ENCODE assay signal across 10 cellular contexts in genomic region chr11:57406337-57406904, GRCh38. TPM values are rescaled to one million over a fixed set of nuclear protein-coding genes. Genes with fewer than 3 reads are reported as not detected.
DNase-seq lines count a peak whose midpoint lies in the region; ATAC-seq, FAIRE-seq and TF ChIP-seq lines count a peak whose summit lies in the region.
"Had no signal": no experiment of that assay in that cellular context is flagged by ENCODE, and none has a peak within 500 bp of the region (broad histone marks: within the 10 kb centered on the region; RNA-seq: fewer than 3 reads in every experiment).

No MANE protein-coding gene starts in this region.

- intact Hi-C loops in kidney (cut with DNase I) = no loop called here

- no peaks in the 10 kb centered on the region for H3K9me3 ChIP-seq in kidney (ENCODE audit: control insufficient read depth in 1 of 2, low read length in 2 of 2)

- no peaks in the 10 kb centered on the region for H3K4me1 ChIP-seq in kidney (ENCODE audit: control insufficient read depth in 1 of 2, insufficient read depth in 1 of 2, low read depth in 1 of 2, low read length in 2 of 2)

- FAIRE-seq in frontal cortex (lab: Jason Lieb, UNC) (no peak), kidney (lab: Jason Lieb, UNC) (no peak)

- TF ChIP-seq CTCF in kidney (IDR thresholded peaks at IDR 0.05; ENCODE audit: borderline replicate concordance, extremely low read depth, insufficient read depth) = no peak

- ATAC-seq in HG03095 (IDR thresholded peaks at IDR 0.05; ENCODE audit: unreplicated experiment) = peak; percentile 77

- DNase-seq in activated effector memory CD4-positive, alpha-beta T cell treated with anti-CD3 and anti-CD28 coated beads, Interleukin-2, amount 50 U/mL, for 16 hours = peak; percentile 73
- no peak for DNase-seq in activated effector memory CD4-positive, alpha-beta T cell treated with Interleukin-2 at 50 U/mL for 16 hours
- peak; percentile 46 to 60 for DNase-seq in activated CD4-positive, alpha-beta T cell treated with anti-CD3 and anti-CD28 coated beads, Interleukin-2, amount 50 U/mL, for 48 hours
- peak; percentile 27 for DNase-seq in iris pigment epithelial cell (ENCODE audit: low read depth)
- no peak for DNase-seq in NCI-H1105 treated with DMSO at 0.1 percent for 48 hours (lab: John Stamatoyannopoulos, UW)
- no peak for DNase-seq in frontal cortex (ENCODE audit: low spot score in 2 of 2)
- no peak for DNase-seq in kidney
- DNase-seq: naive B cell had no signal

- H3K4me3 ChIP-seq in kidney (ENCODE audit: low read length in 2 of 2) = no peak overlapping the region

- H3K27ac ChIP-seq in kidney (ENCODE audit: low read depth in 2 of 2, low read length in 2 of 2) = no peak overlapping the region
- H3K27ac ChIP-seq: C4-2B had no signal

- H3K36me3 ChIP-seq in kidney (ENCODE audit: control insufficient read depth in 1 of 2, insufficient read depth in 2 of 2, low read length in 2 of 2) = no peaks in the 10 kb centered on the region

- H3K9ac ChIP-seq in kidney (ENCODE audit: low read length in 2 of 2) = no peak overlapping the region

RNA-seq across cellular contexts. Expression of gene PRG2, which starts 16.0 kb away (rescaled TPM):
- total RNA-seq in frontal cortex (not detected), kidney (0.22 TPM)
- not detected for polyA plus RNA-seq in kidney (ENCODE audit: insufficient read depth, low read depth, low replicate concordance)

RNA-seq across cellular contexts. Expression of gene SLC43A3, which starts 20.5 kb away (rescaled TPM):
- total RNA-seq in frontal cortex (4.1 TPM), kidney (39.8 TPM)
- polyA plus RNA-seq in kidney (ENCODE audit: insufficient read depth, low read depth, low replicate concordance) = 6.0 TPM

RNA-seq across cellular contexts. Expression of gene PRG3, which starts 25.5 kb away (rescaled TPM):
- total RNA-seq in frontal cortex (not detected), kidney (not detected)
- polyA plus RNA-seq in kidney (ENCODE audit: insufficient read depth, low read depth, low replicate concordance) = not detected

RNA-seq across cellular contexts. Expression of gene RTN4RL2, which starts 53.9 kb away (rescaled TPM):
- 0.41 TPM for total RNA-seq in frontal cortex
- total RNA-seq in kidney = 2.6 TPM
- polyA plus RNA-seq in kidney (ENCODE audit: insufficient read depth, low read depth, low replicate concordance) = 5.5 TPM

Comparison
In these comparisons a context has a peak if more than half of its experiments do, and no peak if none do; other contexts are left out.
1. DNase-seq: peak in activated effector memory CD4-positive, alpha-beta T cell treated with anti-CD3 and anti-CD28 coated beads, Interleukin-2, amount 50 U/mL, for 16 hours (single experiment), activated CD4-positive, alpha-beta T cell treated with anti-CD3 and anti-CD28 coated beads, Interleukin-2, amount 50 U/mL, for 48 hours (2 of 2) and iris pigment epithelial cell (single experiment); none in activated effector memory CD4-positive, alpha-beta T cell treated with Interleukin-2 at 50 U/mL for 16 hours (single experiment), NCI-H1105 treated with DMSO at 0.1 percent for 48 hours (single experiment), frontal cortex (0 of 2) and kidney (single experiment).